Comparison of ENCODE assay signal across 12 cellular contexts in genomic region chr2:105373344-105373781, GRCh38. TPM values are rescaled to one million over a fixed set of nuclear protein-coding genes. Genes with fewer than 3 reads are reported as not detected.
A peak's percentile ranks its signal among the peaks of the same experiment; 100 is the strongest.
DNase-seq lines count a peak whose midpoint lies in the region; ATAC-seq and TF ChIP-seq lines count a peak whose summit lies in the region.
"Had no signal": no experiment of that assay in that cellular context is flagged by ENCODE, and none has a peak within 500 bp of the region (broad histone marks: within the 10 kb centered on the region; RNA-seq: fewer than 3 reads in every experiment).

No MANE protein-coding gene starts in this region.

- H3K36me3 ChIP-seq in psoas muscle (ENCODE audit: insufficient read depth in 1 of 2, low read depth in 1 of 2), result peaks cover 2 to 19% of the 10 kb centered on the region in 2 donors

- no peaks in the 10 kb centered on the region for H3K9me3 ChIP-seq in psoas muscle
- H3K9me3 ChIP-seq: mucosa of descending colon had no signal

- DNase-seq in psoas muscle (peak; percentile 56 to 93), NCI-H526 (lab: John Stamatoyannopoulos, UW) (no peak), superior temporal gyrus (ENCODE audit: extremely low spot score) (no peak)
- DNase-seq: activated gamma-delta T cell, Calu3, mucosa of descending colon, NCI-H146 had no signal

- intact Hi-C loops in psoas muscle (cut with DNase I), result loop anchor here (10.0 kb wide), 2 partner anchors 371 to 411 kb away; partner anchors contain the start of gene NCK2 (in 1 of the 2)

- TF ChIP-seq CTCF in psoas muscle (IDR thresholded peaks at IDR 0.05), result no peak

- H3K4me3 ChIP-seq in psoas muscle, result no peak overlapping the region
- H3K4me3 ChIP-seq: mucosa of descending colon had no signal

- peaks cover 52% of the 10 kb centered on the region for H3K4me1 ChIP-seq in psoas muscle

- H3K27me3 ChIP-seq in psoas muscle (ENCODE audit: insufficient read depth in 3 of 3, low read length in 2 of 3), result no peaks in the 10 kb centered on the region

- peak overlapping the region; percentile 79 for H3K27ac ChIP-seq in psoas muscle

- ATAC-seq in GM18867 (IDR thresholded peaks at IDR 0.05; ENCODE audit: unreplicated experiment), result peak; percentile 19
- ATAC-seq in HG03442 (IDR thresholded peaks at IDR 0.05; ENCODE audit: unreplicated experiment), result peak; percentile 8
- peak; percentile 24 for ATAC-seq in esophagus mucosa
- peak; percentile 70 to 85 (median 80) for ATAC-seq in psoas muscle
- no peak for ATAC-seq in GM18858 (IDR thresholded peaks at IDR 0.05; ENCODE audit: unreplicated experiment)
- no peak for ATAC-seq in HG03571 (IDR thresholded peaks at IDR 0.05; ENCODE audit: unreplicated experiment)

- 11 to 25% (median 23%) methylated on average over 9 of the region's 9 CpGs for WGBS in psoas muscle, 3 donors

RNA-seq across cellular contexts. Expression of gene FHL2, which starts 25.5 kb away (rescaled TPM):
- total RNA-seq in esophagus mucosa (39.0 TPM), psoas muscle (100 to 1,000 TPM in 1 of 4 donors, 10 to 100 TPM in 3; 33.5 to 114 (median 51.7) TPM)
- 10 to 100 TPM; 24.7 to 40.9 (median 28.5) TPM for polyA plus RNA-seq in psoas muscle

RNA-seq across cellular contexts. Expression of gene C2orf49, which starts 36.0 kb away (rescaled TPM):
- total RNA-seq in esophagus mucosa (9.4 TPM), psoas muscle (10 to 100 TPM; 14.8 to 19.4 (median 15.5) TPM)
- polyA plus RNA-seq in psoas muscle, result 10 to 100 TPM; 13.2 to 24.6 (median 14.3) TPM

RNA-seq across cellular contexts. Expression of gene TGFBRAP1, which starts 43.8 kb away (rescaled TPM):
- 11.4 TPM for total RNA-seq in esophagus mucosa
- 10 to 100 TPM; 13.3 to 21.4 (median 16.8) TPM for total RNA-seq in psoas muscle
- polyA plus RNA-seq in psoas muscle, result 10 to 100 TPM in 1 of 3 donors, 1 to 10 TPM in 2; 5.4 to 18.2 (median 8.8) TPM

Comparison
In these comparisons a context has a peak if more than half of its experiments do, and no peak if none do; other contexts are left out.
1. ATAC-seq: peak in GM18867 (single experiment), HG03442 (single experiment), esophagus mucosa (single experiment) and psoas muscle (4 of 4); none in GM18858 (single experiment) and HG03571 (single experiment).
2. DNase-seq: peak in psoas muscle (2 of 2); none in NCI-H526 (0 of 2) and superior temporal gyrus (single experiment).